3 cellular contexts compared by ENCODE assay signal in genomic region chr17:78849026-78849425, GRCh38. TPM values are rescaled to one million over a fixed set of nuclear protein-coding genes. Genes with fewer than 3 reads are reported as not detected.
"Had no signal": no experiment of that assay in that cellular context is flagged by ENCODE, and none has a peak within 500 bp of the region (broad histone marks: within the 10 kb centered on the region; RNA-seq: fewer than 3 reads in every experiment).

No MANE protein-coding gene starts in this region.

- DNase-seq: GDM1, GF-D8 had no signal

- ATAC-seq: GM12878 had no signal

- H3K4me3 ChIP-seq: GM12878 had no signal

RNA-seq across cellular contexts. Expression of gene CEP295NL, which starts 54.0 kb away (rescaled TPM):
- total RNA-seq: GM12878 had no signal
- polyA plus RNA-seq: GM12878 had no signal
